Comparison of ENCODE assay signal across 17 cellular contexts in genomic region chr11:100823360-100823759, GRCh38.
DNase-seq lines count a peak whose midpoint lies in the region; ATAC-seq and TF ChIP-seq lines count a peak whose summit lies in the region.
"Had no signal": no experiment of that assay in that cellular context is flagged by ENCODE, and none has a peak within 500 bp of the region (broad histone marks: within the 10 kb centered on the region; RNA-seq: fewer than 3 reads in every experiment).

No MANE protein-coding gene starts in this region.

- H3K4me1 Mint-ChIP-seq in Caco-2 (ENCODE audit: low read depth, unreplicated experiment): peaks cover 9% of the 10 kb centered on the region
- H3K4me1 Mint-ChIP-seq: activated CD4-positive, alpha-beta memory T cell treated with anti-CD3 and anti-CD28 coated beads, Interleukin-2, amount 10 ng/mL, durations not matched to agents 7 days and 5 days had no signal

- ATAC-seq in psoas muscle (peak in 1 of 4 donors; percentile 21), GM21723 (IDR thresholded peaks at IDR 0.05; ENCODE audit: unreplicated experiment) (no peak)
- ATAC-seq: effector memory CD8-positive, alpha-beta T cell; GM12878; HepG2; left lung had no signal

- no peaks in the 10 kb centered on the region for H3K27me3 Mint-ChIP-seq in Caco-2 (ENCODE audit: insufficient read depth, unreplicated experiment)
- H3K27me3 Mint-ChIP-seq: activated CD4-positive, alpha-beta memory T cell treated with anti-CD3 and anti-CD28 coated beads, Interleukin-2, amount 10 ng/mL, durations not matched to agents 7 days and 5 days; B cell; effector memory CD8-positive, alpha-beta T cell; type B pancreatic cell had no signal

- DNase-seq in AG09319 (ENCODE audit: extremely low read depth, low read depth) (peak; percentile 60), NCI-H2171 (lab: John Stamatoyannopoulos, UW) (peak; percentile 64), fibroblast of peridontal ligament (ENCODE audit: extremely low read depth) (peak; percentile 98), psoas muscle (no peak), Caco-2 (no peak), amygdala (lab: John Stamatoyannopoulos, UW) (no peak), epidermal melanocyte (ENCODE audit: insufficient read length, low spot score) (no peak)
- DNase-seq: activated CD4-positive, alpha-beta memory T cell treated with anti-CD3 and anti-CD28 coated beads, Interleukin-2, amount 10 ng/mL, durations not matched to agents 7 days and 5 days; DND-41; effector memory CD8-positive, alpha-beta T cell; left lung had no signal

- H3K27ac ChIP-seq in psoas muscle: no peak overlapping the region
- H3K27ac ChIP-seq: left lung, SJSA1 had no signal

- no peaks in the 10 kb centered on the region for H3K36me3 Mint-ChIP-seq in Caco-2 (ENCODE audit: insufficient read depth, unreplicated experiment)

- H3K27me3 ChIP-seq in psoas muscle (ENCODE audit: insufficient read depth in 3 of 3, low read length in 2 of 3) (no peaks in the 10 kb centered on the region), Caco-2 (replicated peaks; ENCODE audit: control insufficient read depth, insufficient read depth, low read length) (no peaks in the 10 kb centered on the region)
- H3K27me3 ChIP-seq: left lung, SJSA1 had no signal

- no TSS peak for BruUV-seq in Caco-2 (replicated peaks; lab: Mats Ljungman, UMichigan)

- H3K36me3 ChIP-seq in psoas muscle (ENCODE audit: insufficient read depth in 1 of 2, low read depth in 1 of 2): no peaks in the 10 kb centered on the region
- H3K36me3 ChIP-seq in Caco-2 (ENCODE audit: control insufficient read depth, insufficient read depth, low read length): no peaks in the 10 kb centered on the region
- H3K36me3 ChIP-seq: left lung, SJSA1 had no signal

- no peak for TF ChIP-seq CTCF in AG09319 (IDR thresholded peaks at IDR 0.05; ENCODE audit: low read depth, low read length)
- no peak for TF ChIP-seq CTCF in psoas muscle (IDR thresholded peaks at IDR 0.05)
- no peak for TF ChIP-seq CTCF in Caco-2 (IDR thresholded peaks at IDR 0.05; ENCODE audit: insufficient read depth in 1 of 2, low read depth in 1 of 2, low read length in 1 of 2, severe bottlenecking in 1 of 2, unreplicated experiment in 1 of 2)

- CTCF ChIA-PET in Caco-2 (lab: Charles Lee): no interaction called here

- H3K4me1 ChIP-seq in psoas muscle (peaks cover 24% of the 10 kb centered on the region), Caco-2 (peaks cover 9% of the 10 kb centered on the region)
- H3K4me1 ChIP-seq: left lung had no signal

- H3K4me3 ChIP-seq in psoas muscle (peak overlapping the region; percentile 32), Caco-2 (ENCODE audit: low read depth, low read length) (no peak overlapping the region)
- H3K4me3 ChIP-seq: GM12878, left lung, SJSA1 had no signal

- no peaks in the 10 kb centered on the region for H3K9me3 Mint-ChIP-seq in Caco-2 (ENCODE audit: unreplicated experiment)
- H3K9me3 Mint-ChIP-seq: type B pancreatic cell had no signal

- H3K9me3 ChIP-seq in psoas muscle (no peaks in the 10 kb centered on the region), Caco-2 (no peaks in the 10 kb centered on the region)
- H3K9me3 ChIP-seq: left lung, SJSA1 had no signal

- WGBS in psoas muscle, 3 donors: 66 to 70% (median 67%) methylated on average over 1 of the region's 1 CpG

- intact Hi-C loops in psoas muscle (cut with DNase I) (no loop called here), Caco-2 (cut with micrococcal nuclease; ENCODE audit: unreplicated experiment) (no loop called here)

- POLR2A ChIA-PET in Caco-2 (lab: Charles Lee): no interaction called here

- no peak overlapping the region for H3K27ac Mint-ChIP-seq in Caco-2 (ENCODE audit: unreplicated experiment)
- H3K27ac Mint-ChIP-seq: activated CD4-positive, alpha-beta memory T cell treated with anti-CD3 and anti-CD28 coated beads, Interleukin-2, amount 10 ng/mL, durations not matched to agents 7 days and 5 days; B cell; effector memory CD8-positive, alpha-beta T cell; type B pancreatic cell had no signal

- H3K4me3 Mint-ChIP-seq in Caco-2 (ENCODE audit: unreplicated experiment): no peak overlapping the region
- H3K4me3 Mint-ChIP-seq: activated CD4-positive, alpha-beta memory T cell treated with anti-CD3 and anti-CD28 coated beads, Interleukin-2, amount 10 ng/mL, durations not matched to agents 7 days and 5 days; B cell; effector memory CD8-positive, alpha-beta T cell; type B pancreatic cell had no signal

Comparison
In these comparisons a context has a peak if more than half of its experiments do, and no peak if none do; other contexts are left out.
1. DNase-seq: peak in AG09319 (single experiment), NCI-H2171 (single experiment) and fibroblast of peridontal ligament (single experiment); none in psoas muscle (0 of 2), Caco-2 (0 of 2), amygdala (0 of 56) and epidermal melanocyte (single experiment).